14 cellular contexts compared by ENCODE assay signal in genomic region chr17:41340934-41341861, GRCh38. TPM values are rescaled to one million over a fixed set of nuclear protein-coding genes. Genes with fewer than 3 reads are reported as not detected.
A peak's percentile ranks its signal among the peaks of the same experiment; 100 is the strongest.
DNase-seq lines count a peak whose midpoint lies in the region; ATAC-seq and TF ChIP-seq lines count a peak whose summit lies in the region.
"Had no signal": no experiment of that assay in that cellular context is flagged by ENCODE, and none has a peak within 500 bp of the region (broad histone marks: within the 10 kb centered on the region; RNA-seq: fewer than 3 reads in every experiment).

No MANE protein-coding gene starts in this region.

- H3K36me3 ChIP-seq in A673 (ENCODE audit: insufficient read depth, low read length, poor library complexity, severe bottlenecking) = no peaks in the 10 kb centered on the region

- ATAC-seq in GM19468 (IDR thresholded peaks at IDR 0.05; ENCODE audit: extremely low read depth, unreplicated experiment) = peak; percentile 19

- CTCF ChIA-PET in A673 (lab: Charles Lee) = no interaction called here

- H3K9me3 ChIP-seq in A673 (ENCODE audit: low read depth, low read length, poor library complexity, severe bottlenecking) = no peaks in the 10 kb centered on the region

- peak; percentile 60 for DNase-seq in activated CD4-positive, alpha-beta T cell treated with anti-CD3 and anti-CD28 coated beads for 48 hours
- DNase-seq in activated naive CD8-positive, alpha-beta T cell treated with anti-CD3 and anti-CD28 coated beads, Interleukin-2, amount 50 U/mL, for 16 hours (ENCODE audit: low read depth, low spot score) = peak; percentile 21
- DNase-seq in stimulated activated CD8-positive, alpha-beta memory T cell treated with anti-CD3 and anti-CD28 coated beads, Interleukin-2, amount 100 ng/mL, for 48 hours (ENCODE audit: low read depth in 2 of 2) = peak; percentile 16 to 27
- DNase-seq in CD14-positive monocyte (ENCODE audit: low spot score) (no peak), kidney glomerular epithelial cell (lab: John Stamatoyannopoulos, UW) (no peak), HCEC 1CT (no peak), A673 (ENCODE audit: low spot score) (no peak)
- DNase-seq: activated B cell treated with CpG ODN at 0.5 μM for 24 hours, erythroblast, KG1 had no signal

- no peak overlapping the region for H3K27ac ChIP-seq in A673 (ENCODE audit: low read depth, low read length, poor library complexity, severe bottlenecking)

- H3K4me3 Mint-ChIP-seq in CD14-positive monocyte = no peak overlapping the region
- H3K4me3 Mint-ChIP-seq: activated B cell treated with CpG ODN at 0.5 μM for 24 hours had no signal

- no peak overlapping the region for H3K4me3 ChIP-seq in A673 (ENCODE audit: low read depth, low read length, poor library complexity, severe bottlenecking)

- peaks cover 0 to 2% of the 10 kb centered on the region in 2 donors for H3K36me3 Mint-ChIP-seq in CD14-positive monocyte

- peaks cover 4 to 6% (median 4%) of the 10 kb centered on the region in 3 donors for H3K27me3 Mint-ChIP-seq in CD14-positive monocyte (ENCODE audit: low read depth in 3 of 3)

- POLR2A ChIA-PET in A673 (lab: Charles Lee; ENCODE audit: low non-redundant PET) = no interaction called here

- intact Hi-C loops in CD14-positive monocyte (cut with micrococcal nuclease) (loop anchor here in 1 of 2 donors (1.0 kb wide), 1 partner anchor 14 kb away; no protein-coding TSS in a partner anchor), A673 (cut with micrococcal nuclease; ENCODE audit: unreplicated experiment) (no loop called here)

- no peaks in the 10 kb centered on the region for H3K27me3 ChIP-seq in A673 (replicated peaks; ENCODE audit: insufficient read depth, low read depth, low read length, poor library complexity)

- BruUV-seq in A673 (replicated peaks; lab: Mats Ljungman, UMichigan) = no TSS peak

- peaks cover 12% of the 10 kb centered on the region for H3K4me1 ChIP-seq in A673 (ENCODE audit: insufficient read depth, low read length, poor library complexity, severe bottlenecking)

- H3K9me3 Mint-ChIP-seq in CD14-positive monocyte = peaks cover 10 to 23% (median 19%) of the 10 kb centered on the region in 7 donors

- peaks cover 25% of the 10 kb centered on the region for H3K4me1 Mint-ChIP-seq in CD14-positive monocyte

- no peak overlapping the region for H3K27ac Mint-ChIP-seq in CD14-positive monocyte
- H3K27ac Mint-ChIP-seq: activated B cell treated with CpG ODN at 0.5 μM for 24 hours had no signal

- no peak for TF ChIP-seq CTCF in CD14-positive monocyte (IDR thresholded peaks at IDR 0.05)
- TF ChIP-seq CTCF in A673 (conservative IDR thresholded peaks at IDR 0.05; ENCODE audit: low read depth, low read length) = no peak

RNA-seq across cellular contexts. Expression of gene KRT33A, which starts 9.4 kb away (rescaled TPM):
- not detected for polyA plus RNA-seq in CD14-positive monocyte
- not detected in 2 replicates for total RNA-seq in A673 (2021)
- total RNA-seq: activated B cell treated with CpG ODN at 0.5 μM for 24 hours, mesenteric fat pad, pulmonary artery endothelial cell, urinary bladder had no signal
- polyA plus RNA-seq: urinary bladder had no signal

RNA-seq across cellular contexts. Expression of gene KRTAP17-1, which starts 25.7 kb away (rescaled TPM):
- not detected for polyA plus RNA-seq in CD14-positive monocyte
- not detected in 2 replicates for total RNA-seq in A673 (2021)
- total RNA-seq: activated B cell treated with CpG ODN at 0.5 μM for 24 hours, mesenteric fat pad, pulmonary artery endothelial cell, urinary bladder had no signal
- polyA plus RNA-seq: urinary bladder had no signal

RNA-seq across cellular contexts. Expression of gene KRT33B, which starts 28.4 kb away (rescaled TPM):
- not detected for polyA plus RNA-seq in CD14-positive monocyte
- not detected in 2 replicates for total RNA-seq in A673 (2021)
- total RNA-seq: activated B cell treated with CpG ODN at 0.5 μM for 24 hours, mesenteric fat pad, pulmonary artery endothelial cell, urinary bladder had no signal
- polyA plus RNA-seq: urinary bladder had no signal

RNA-seq across cellular contexts. Expression of gene KRTAP16-1, which starts 32.1 kb away (rescaled TPM):
- polyA plus RNA-seq in CD14-positive monocyte = not detected
- total RNA-seq in A673 (2021) = not detected in 2 replicates
- total RNA-seq: activated B cell treated with CpG ODN at 0.5 μM for 24 hours, mesenteric fat pad, pulmonary artery endothelial cell, urinary bladder had no signal
- polyA plus RNA-seq: urinary bladder had no signal

RNA-seq across cellular contexts. Expression of gene KRTAP29-1, which starts 38.5 kb away (rescaled TPM):
- not detected for polyA plus RNA-seq in CD14-positive monocyte
- not detected in 2 replicates for total RNA-seq in A673 (2021)
- total RNA-seq: activated B cell treated with CpG ODN at 0.5 μM for 24 hours, mesenteric fat pad, pulmonary artery endothelial cell, urinary bladder had no signal
- polyA plus RNA-seq: urinary bladder had no signal

Comparison
In these comparisons a context has a peak if more than half of its experiments do, and no peak if none do; other contexts are left out.
1. DNase-seq: peak in activated CD4-positive, alpha-beta T cell treated with anti-CD3 and anti-CD28 coated beads for 48 hours (single experiment), activated naive CD8-positive, alpha-beta T cell treated with anti-CD3 and anti-CD28 coated beads, Interleukin-2, amount 50 U/mL, for 16 hours (single experiment) and stimulated activated CD8-positive, alpha-beta memory T cell treated with anti-CD3 and anti-CD28 coated beads, Interleukin-2, amount 100 ng/mL, for 48 hours (2 of 2); none in CD14-positive monocyte (single experiment), kidney glomerular epithelial cell (single experiment), HCEC 1CT (single experiment) and A673 (single experiment).